8 cellular contexts compared by ENCODE assay signal in the genomic region with DNA sequence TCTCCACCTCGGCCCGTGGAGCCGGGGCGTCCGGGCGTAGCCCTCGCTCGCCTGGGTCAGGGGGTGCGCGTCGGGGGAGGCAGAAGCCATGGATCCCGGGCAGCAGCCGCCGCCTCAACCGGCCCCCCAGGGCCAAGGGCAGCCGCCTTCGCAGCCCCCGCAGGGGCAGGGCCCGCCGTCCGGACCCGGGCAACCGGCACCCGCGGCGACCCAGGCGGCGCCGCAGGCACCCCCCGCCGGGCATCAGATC. TPM values are rescaled to one million over a fixed set of nuclear protein-coding genes. Genes with fewer than 3 reads are reported as not detected.
DNase-seq lines count a peak whose midpoint lies in the region; ATAC-seq and TF ChIP-seq lines count a peak whose summit lies in the region.

No MANE protein-coding gene starts in this region.

- no peak for TF ChIP-seq CTCF in MCF 10A (IDR thresholded peaks at IDR 0.05; ENCODE audit: unreplicated experiment)
- TF ChIP-seq CTCF in mesothelial cell of epicardium (IDR thresholded peaks at IDR 0.05; ENCODE audit: unreplicated experiment), result no peak

- H3K9me3 Mint-ChIP-seq in MCF 10A (ENCODE audit: unreplicated experiment), result no peaks in the 10 kb centered on the region
- no peaks in the 10 kb centered on the region for H3K9me3 Mint-ChIP-seq in mesothelial cell of epicardium

- H3K27me3 Mint-ChIP-seq in MCF 10A (ENCODE audit: insufficient read depth, unreplicated experiment), result no peaks in the 10 kb centered on the region
- no peaks in the 10 kb centered on the region for H3K27me3 Mint-ChIP-seq in mesothelial cell of epicardium (ENCODE audit: low read depth)

- peaks cover 15% of the 10 kb centered on the region for H3K4me1 Mint-ChIP-seq in MCF 10A (ENCODE audit: insufficient read depth, unreplicated experiment)
- H3K4me1 Mint-ChIP-seq in mesothelial cell of epicardium, result peaks cover 42% of the 10 kb centered on the region

- no TSS peak for BruUV-seq in MCF 10A (replicated peaks; lab: Mats Ljungman, UMichigan)

- CTCF ChIA-PET in MCF 10A (lab: Yijun Ruan, JAX), result interaction anchor here (0.7 to 1.9 kb wide), 5 partner anchors 31 to 158 kb away, joined by 3 to 14 read pairs (median 3); no protein-coding TSS in a partner anchor

- ATAC-seq in GM18873 (IDR thresholded peaks at IDR 0.05; ENCODE audit: low FRiP score, unreplicated experiment), result peak; percentile 12
- peak; percentile 9 for ATAC-seq in HG03066 (IDR thresholded peaks at IDR 0.05; ENCODE audit: low read depth, unreplicated experiment)

- peak overlapping the region; percentile 98 for H3K27ac Mint-ChIP-seq in MCF 10A (ENCODE audit: low read depth, unreplicated experiment)
- no peak overlapping the region for H3K27ac Mint-ChIP-seq in mesothelial cell of epicardium

- H3K36me3 Mint-ChIP-seq in MCF 10A (ENCODE audit: insufficient read depth, unreplicated experiment), result peaks cover 25% of the 10 kb centered on the region
- peaks cover 4% of the 10 kb centered on the region for H3K36me3 Mint-ChIP-seq in mesothelial cell of epicardium

- DNase-seq in MCF 10A (ENCODE audit: unreplicated experiment) (no peak), mesothelial cell of epicardium (ENCODE audit: low spot score in 2 of 2, unreplicated experiment in 2 of 2) (no peak), NCI-H1092 (lab: John Stamatoyannopoulos, UW) (no peak), kidney glomerular epithelial cell (lab: John Stamatoyannopoulos, UW) (no peak), SW 1271 (lab: John Stamatoyannopoulos, UW) (no peak), iPS-NIHi11 (ENCODE audit: low spot score) (no peak)

- peak overlapping the region; percentile 92 for H3K4me3 Mint-ChIP-seq in MCF 10A (ENCODE audit: unreplicated experiment)
- H3K4me3 Mint-ChIP-seq in mesothelial cell of epicardium, result peak overlapping the region; percentile 97

- POLR2A ChIA-PET in MCF 10A (lab: Yijun Ruan, JAX), result interaction anchor here (0.7 to 3.4 kb wide), 21 partner anchors 8 to 676 kb away, joined by 3 to 50 read pairs (median 7); a partner anchor contains a TSS

- intact Hi-C loops in MCF 10A (cut with micrococcal nuclease), result loop anchor here (1.0 to 5.0 kb wide), 7 partner anchors 28 to 248 kb away; a partner anchor contains a TSS

RNA-seq across cellular contexts. Expression of a gene that starts 0.4 kb away (rescaled TPM):
- total RNA-seq in MCF 10A (2022) (139 and 158 TPM in 2 replicates), mesothelial cell of epicardium (186 to 194 TPM (median 193 TPM) in 3 replicates)
